ENCODE assay signal across 8 cellular contexts in the genomic region with DNA sequence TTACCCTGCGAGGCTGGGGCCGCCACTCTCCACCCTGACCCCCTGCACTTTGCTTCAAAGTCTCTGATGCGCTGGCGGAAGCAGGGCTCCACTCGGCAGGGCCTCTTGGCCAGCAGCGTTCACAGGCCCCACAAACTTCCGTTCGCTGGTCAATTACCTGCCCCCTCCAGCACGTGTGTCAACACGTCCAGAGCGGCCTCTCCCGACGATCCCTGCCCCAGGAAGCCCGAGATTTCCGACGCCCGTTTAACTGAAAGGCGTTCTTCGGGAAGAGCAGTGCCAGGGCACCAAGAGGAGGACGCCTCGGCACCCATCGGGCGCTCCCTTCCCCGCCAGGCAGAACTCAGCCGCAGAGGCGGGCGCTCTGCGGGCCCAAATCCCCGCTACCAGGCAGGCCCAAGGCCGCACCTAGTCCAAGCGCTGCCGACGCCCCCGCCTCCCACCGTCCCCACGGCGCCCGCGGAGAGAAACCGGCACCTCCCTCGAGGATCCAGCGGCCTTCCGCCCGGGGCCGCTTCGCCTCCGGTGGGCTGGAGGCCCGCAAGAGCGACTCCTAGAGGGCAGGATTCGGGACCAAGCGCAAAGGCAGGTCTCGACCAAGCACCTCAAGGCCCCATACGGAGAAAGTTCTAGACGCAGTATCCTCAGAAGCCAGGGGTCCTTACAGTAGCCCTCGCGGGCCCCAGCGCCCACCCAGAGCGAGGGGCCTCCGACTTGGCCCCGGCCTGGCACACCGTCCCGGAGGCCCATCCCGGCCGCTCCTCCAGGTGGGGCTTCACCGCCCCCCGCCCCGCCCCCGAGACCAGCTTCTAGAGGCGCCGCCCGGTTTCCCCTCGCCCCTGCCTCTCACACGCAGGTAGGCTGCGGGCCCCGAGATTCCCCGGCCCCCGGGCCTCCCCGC.
A peak's percentile ranks its signal among the peaks of the same experiment; 100 is the strongest.
DNase-seq lines count a peak whose midpoint lies in the region; ATAC-seq lines count a peak whose summit lies in the region.

No MANE protein-coding gene starts in this region.

- peak overlapping the region; percentile 87 for H3K4me3 Mint-ChIP-seq in activated naive CD8-positive, alpha-beta T cell treated with anti-CD3 and anti-CD28 coated beads, Interleukin-2, amount 50 U/mL, for 24 hours

- no peaks in the 10 kb centered on the region for H3K4me1 ChIP-seq in iPS-15b (ENCODE audit: control insufficient read depth, insufficient read depth, low read length)

- H3K36me3 ChIP-seq in iPS-15b (ENCODE audit: control insufficient read depth, insufficient read depth, low read length), result peaks cover 16% of the 10 kb centered on the region

- no peaks in the 10 kb centered on the region for H3K9me3 Mint-ChIP-seq in activated naive CD8-positive, alpha-beta T cell treated with anti-CD3 and anti-CD28 coated beads, Interleukin-2, amount 50 U/mL, for 24 hours

- H3K9me3 ChIP-seq in iPS-15b (ENCODE audit: control insufficient read depth, insufficient read depth, low read length), result no peaks in the 10 kb centered on the region

- peak; percentile 74 for DNase-seq in COLO668 (lab: John Stamatoyannopoulos, UW; ENCODE audit: unreplicated experiment)
- DNase-seq in RKO (ENCODE audit: low spot score), result peak; percentile 61
- DNase-seq in activated naive CD8-positive, alpha-beta T cell treated with anti-CD3 and anti-CD28 coated beads, Interleukin-2, amount 50 U/mL, for 24 hours, result peak; percentile 51
- peak; percentile 21 to 54 for DNase-seq in stimulated activated CD4-positive, alpha-beta T cell treated with anti-CD3 and anti-CD28 coated beads, Interleukin-15, amount 100 ng/mL, for 1 hour (ENCODE audit: low read depth in 1 of 2, low spot score in 1 of 2)
- no peak for DNase-seq in inferior parietal cortex (ENCODE audit: extremely low spot score)

- H3K9ac ChIP-seq in iPS-15b (ENCODE audit: low read depth, low read length), result peak overlapping the region; percentile 66

- H3K4me1 Mint-ChIP-seq in activated naive CD8-positive, alpha-beta T cell treated with anti-CD3 and anti-CD28 coated beads, Interleukin-2, amount 50 U/mL, for 24 hours, result peaks cover 27% of the 10 kb centered on the region

- no peaks in the 10 kb centered on the region for H3K27me3 Mint-ChIP-seq in activated naive CD8-positive, alpha-beta T cell treated with anti-CD3 and anti-CD28 coated beads, Interleukin-2, amount 50 U/mL, for 24 hours

- H3K27ac Mint-ChIP-seq in activated naive CD8-positive, alpha-beta T cell treated with anti-CD3 and anti-CD28 coated beads, Interleukin-2, amount 50 U/mL, for 24 hours, result peak overlapping the region; percentile 81

- ATAC-seq in GM19438 (IDR thresholded peaks at IDR 0.05; ENCODE audit: low read depth, unreplicated experiment) (peak; percentile 25), HG03469 (IDR thresholded peaks at IDR 0.05; ENCODE audit: unreplicated experiment) (peak; percentile 26)
- peak; percentile 37 for ATAC-seq in activated naive CD8-positive, alpha-beta T cell treated with anti-CD3 and anti-CD28 coated beads, Interleukin-2, amount 50 U/mL, for 24 hours

- H3K36me3 Mint-ChIP-seq in activated naive CD8-positive, alpha-beta T cell treated with anti-CD3 and anti-CD28 coated beads, Interleukin-2, amount 50 U/mL, for 24 hours (ENCODE audit: low read depth), result peaks cover 14% of the 10 kb centered on the region

- H3K4me3 ChIP-seq in iPS-15b (ENCODE audit: low read depth, low read length), result peak overlapping the region; percentile 60

- H3K27me3 ChIP-seq in iPS-15b (ENCODE audit: control insufficient read depth, insufficient read depth, low read length), result no peaks in the 10 kb centered on the region
